ENCODE assay signal across 9 cellular contexts in genomic region chr2:238108423-238109201, GRCh38. TPM values are rescaled to one million over a fixed set of nuclear protein-coding genes. Genes with fewer than 3 reads are reported as not detected.
DNase-seq lines count a peak whose midpoint lies in the region; ATAC-seq and TF ChIP-seq lines count a peak whose summit lies in the region.
"Had no signal": no experiment of that assay in that cellular context is flagged by ENCODE, and none has a peak within 500 bp of the region (broad histone marks: within the 10 kb centered on the region; RNA-seq: fewer than 3 reads in every experiment).

No MANE protein-coding gene starts in this region.

- intact Hi-C loops in mucosa of descending colon (cut with DNase I, micrococcal nuclease) = no loop called here

- peak; percentile 84 for ATAC-seq in GM21825 (IDR thresholded peaks at IDR 0.05; ENCODE audit: unreplicated experiment)
- ATAC-seq in mucosa of descending colon = peak; percentile 30
- no peak for ATAC-seq in HG02884 (IDR thresholded peaks at IDR 0.05; ENCODE audit: unreplicated experiment)

- no peak for TF ChIP-seq CTCF in mucosa of descending colon (IDR thresholded peaks at IDR 0.05)

- H3K4me1 ChIP-seq in mucosa of descending colon (ENCODE audit: low read depth) = peaks cover 10% of the 10 kb centered on the region

- H3K4me3 ChIP-seq in mucosa of descending colon = no peak overlapping the region

- no peaks in the 10 kb centered on the region for H3K9me3 ChIP-seq in mucosa of descending colon
- H3K9me3 ChIP-seq: neutrophil had no signal

- H3K36me3 ChIP-seq in mucosa of descending colon (ENCODE audit: low read depth) = no peaks in the 10 kb centered on the region
- H3K36me3 ChIP-seq: neutrophil had no signal

- DNase-seq in NCI-H1436 (lab: John Stamatoyannopoulos, UW) (peak; percentile 42), NCI-H1436 treated with DMSO at 0.1 percent for 48 hours (lab: John Stamatoyannopoulos, UW) (no peak), NCI-H524 treated with DMSO at 0.1 percent for 48 hours (lab: John Stamatoyannopoulos, UW) (peak; percentile 81), mucosa of descending colon (peak in 1 of 3 donors; percentile 63), NCI-H2196 treated with DMSO at 0.1 percent for 48 hours (lab: John Stamatoyannopoulos, UW; ENCODE audit: unreplicated experiment) (no peak), SW 1271 (lab: John Stamatoyannopoulos, UW) (no peak)

RNA-seq across cellular contexts. Expression of gene ESPNL, which starts 8.5 kb away (rescaled TPM):
- total RNA-seq in mucosa of descending colon = under 1 TPM; 0.23 to 0.63 (median 0.47) TPM

RNA-seq across cellular contexts. Expression of gene KLHL30, which starts 29.9 kb away (rescaled TPM):
- total RNA-seq in mucosa of descending colon = 1 to 10 TPM in 1 of 3 donors, under 1 TPM in 2; 0.17 to 1.1 (median 0.24) TPM

RNA-seq across cellular contexts. Expression of gene SCLY, which starts 47.8 kb away (rescaled TPM):
- total RNA-seq in mucosa of descending colon = 10 to 100 TPM; 11.2 to 19.8 (median 19.5) TPM

RNA-seq across cellular contexts. Expression of gene ERFE, which starts 50.2 kb away (rescaled TPM):
- total RNA-seq in mucosa of descending colon = under 1 TPM; 0.38 to 0.58 (median 0.51) TPM

Comparison
In these comparisons a context has a peak if more than half of its experiments do, and no peak if none do; other contexts are left out.
1. DNase-seq: peak in NCI-H1436 (single experiment) and NCI-H524 treated with DMSO at 0.1 percent for 48 hours (single experiment); none in NCI-H1436 treated with DMSO at 0.1 percent for 48 hours (single experiment), NCI-H2196 treated with DMSO at 0.1 percent for 48 hours (single experiment) and SW 1271 (0 of 2).